Comparison of ENCODE assay signal across 27 cellular contexts in genomic region chr4:90780193-90780592, GRCh38.
"Had no signal": no experiment of that assay in that cellular context is flagged by ENCODE, and none has a peak within 500 bp of the region (broad histone marks: within the 10 kb centered on the region; RNA-seq: fewer than 3 reads in every experiment).

No MANE protein-coding gene starts in this region.

- ATAC-seq: stimulated activated effector memory CD8-positive, alpha-beta T cell treated with anti-CD3 and anti-CD28 coated beads, Interleukin-12 subunit alpha, Interleukin-12 subunit beta, amount 100 ng/mL, for 72 hours; stimulated activated memory B cell treated with anti-CD40 and anti-IgM and Interleukin-4, amounts not matched to agents 10 μg/mL and 1 μg/mL and 100 μg/mL, for 72 hours; stimulated activated naive B cell treated with anti-CD40 and anti-IgM and Interleukin-4, amounts not matched to agents 10 μg/mL and 1 μg/mL and 100 μg/mL, for 72 hours; stimulated activated naive CD8-positive, alpha-beta T cell treated with anti-CD3 and anti-CD28 coated beads, Interleukin-15, amount 100 ng/mL, for 72 hours; stimulated activated naive CD8-positive, alpha-beta T cell treated with anti-CD3 and anti-CD28 coated beads, Interleukin-15, Interleukin-2, amounts not matched to agents 100 U/mL and 50 U/mL, for 24 hours; upper lobe of right lung had no signal

- H3K36me3 ChIP-seq: stomach, suprapubic skin, thoracic aorta, thyroid gland, tibial artery, tibial nerve, transverse colon, upper lobe of left lung, upper lobe of right lung, uterus, vagina had no signal

- FAIRE-seq: urothelium cell line had no signal

- H3K27ac ChIP-seq: stomach, suprapubic skin, testis, thoracic aorta, thyroid gland, tibial artery, tibial nerve, transverse colon, upper lobe of left lung, upper lobe of right lung, uterus, vagina had no signal

- H3K9me3 ChIP-seq: stomach, suprapubic skin, testis, thoracic aorta, thyroid gland, tibial artery, tibial nerve, transverse colon, upper lobe of left lung, upper lobe of right lung, uterus, vagina had no signal

- H3K27me3 ChIP-seq: stomach, suprapubic skin, testis, thyroid gland, tibial artery, tibial nerve, transverse colon, upper lobe of left lung, upper lobe of right lung, uterus, vagina had no signal

- H3K4me3 ChIP-seq: stomach, suprapubic skin, testis, thoracic aorta, thyroid gland, tibial artery, tibial nerve, transverse colon, upper lobe of left lung, upper lobe of right lung, uterus, vagina had no signal

- H3K4me1 ChIP-seq: stomach, suprapubic skin, testis, thyroid gland, tibial artery, tibial nerve, transverse colon, upper lobe of left lung, upper lobe of right lung, uterus, vagina had no signal

- DNase-seq: stimulated activated CD4-positive, alpha-beta T cell treated with anti-CD3 and anti-CD28 coated beads, Interleukin-2, amount 100 ng/mL, for 48 hours; stimulated activated CD4-positive, alpha-beta T cell treated with anti-CD3 and anti-CD28 coated beads, Interleukin-4, amount 100 ng/mL, for 1 hour; stimulated activated CD4-positive, alpha-beta T cell treated with anti-CD3 and anti-CD28 coated beads, Interleukin-4, amount 100 ng/mL, for 24 hours; stimulated activated CD4-positive, alpha-beta T cell treated with anti-CD3 and anti-CD28 coated beads, Interleukin-4, amount 100 ng/mL, for 4 hours; stimulated activated CD8-positive, alpha-beta memory T cell treated with anti-CD3 and anti-CD28 coated beads, Interleukin-4, amount 100 ng/mL, for 48 hours; stimulated activated naive B cell treated with anti-CD40 and anti-IgM and Interleukin-4, amounts not matched to agents 10 μg/mL and 1 μg/mL and 100 μg/mL, for 72 hours; stimulated activated naive CD4-positive, alpha-beta T cell; stimulated activated naive CD4-positive, alpha-beta T cell treated with Interleukin-2 at 50 U/mL for 16 hours; stimulated activated naive CD8-positive, alpha-beta T cell treated with anti-CD3 and anti-CD28 coated beads, Interleukin-15, amount 100 ng/mL, for 72 hours; stimulated activated naive CD8-positive, alpha-beta T cell treated with anti-CD3 and anti-CD28 coated beads, Interleukin-15, Interleukin-2, amounts not matched to agents 100 U/mL and 50 U/mL, for 24 hours; stomach; substantia nigra; testis; thyroid gland; tibial artery; transverse colon; trophoblast cell; upper lobe of left lung; upper lobe of right lung; uterus had no signal
